Comparison of ENCODE assay signal across 18 cellular contexts in genomic region chr13:99806671-99807070, GRCh38.
"Had no signal": no experiment of that assay in that cellular context is flagged by ENCODE, and none has a peak within 500 bp of the region (broad histone marks: within the 10 kb centered on the region; RNA-seq: fewer than 3 reads in every experiment).

No MANE protein-coding gene starts in this region.

- H3K9me3 Mint-ChIP-seq: activated CD8-positive, alpha-beta T cell treated with anti-CD3 and anti-CD28 coated beads for 36 hours; activated T-helper 2 cell treated with anti-CD3 and anti-CD28 coated beads, Interferon-gamma antibody, Interleukin-2, Interleukin-4, amounts not matched to agents 10 μg/mL and 5 μg/mL and 100 μg/mL, durations not matched to agents 14 hours and 24 hours and 36 hours; memory B cell; naive B cell; neural crest cell had no signal

- ATAC-seq: activated CD8-positive, alpha-beta T cell treated with anti-CD3 and anti-CD28 coated beads for 36 hours; body of pancreas; stimulated activated naive CD8-positive, alpha-beta T cell treated with anti-CD3 and anti-CD28 coated beads, Interleukin-15, Interleukin-2, amounts not matched to agents 100 U/mL and 50 U/mL, for 24 hours had no signal

- H3K27ac Mint-ChIP-seq: activated CD8-positive, alpha-beta T cell treated with anti-CD3 and anti-CD28 coated beads for 36 hours; activated T-helper 2 cell treated with anti-CD3 and anti-CD28 coated beads, Interferon-gamma antibody, Interleukin-2, Interleukin-4, amounts not matched to agents 10 μg/mL and 5 μg/mL and 100 μg/mL, durations not matched to agents 14 hours and 24 hours and 36 hours; memory B cell; naive B cell had no signal

- DNase-seq: activated CD4-positive, alpha-beta T cell treated with anti-CD3 and anti-CD28 coated beads for 48 hours; activated CD4-positive, CD25-positive, alpha-beta regulatory T cell; activated CD8-positive, alpha-beta T cell treated with anti-CD3 and anti-CD28 coated beads for 36 hours; activated naive CD4-positive, alpha-beta T cell treated with Interleukin-2 at 50 U/mL for 16 hours; activated T-cell treated with anti-CD3 and anti-CD28 coated beads, Interleukin-2, amount 50 U/mL, for 1 hour; body of pancreas; erythroblast; naive B cell; stimulated activated CD4-positive, alpha-beta T cell treated with anti-CD3 and anti-CD28 coated beads, Interleukin-2, amount 100 ng/mL, for 24 hours; stimulated activated naive CD8-positive, alpha-beta T cell treated with anti-CD3 and anti-CD28 coated beads, Interleukin-15, Interleukin-2, amounts not matched to agents 100 U/mL and 50 U/mL, for 24 hours; substantia nigra; T-helper 9 cell had no signal

- H3K27me3 ChIP-seq: body of pancreas, right atrium auricular region, tibial nerve had no signal

- H3K9me3 ChIP-seq: body of pancreas, prostate gland, right atrium auricular region, tibial nerve had no signal

- H3K4me3 ChIP-seq: body of pancreas, prostate gland, right atrium auricular region, tibial nerve had no signal

- H3K36me3 ChIP-seq: prostate gland, right atrium auricular region, tibial nerve had no signal

- H3K27ac ChIP-seq: body of pancreas, prostate gland, right atrium auricular region, tibial nerve had no signal

- H3K27me3 Mint-ChIP-seq: activated CD8-positive, alpha-beta T cell treated with anti-CD3 and anti-CD28 coated beads for 36 hours; memory B cell; naive B cell had no signal

- H3K36me3 Mint-ChIP-seq: naive B cell had no signal

- H3K4me3 Mint-ChIP-seq: activated CD8-positive, alpha-beta T cell treated with anti-CD3 and anti-CD28 coated beads for 36 hours; memory B cell; naive B cell; neural crest cell had no signal

- H3K4me1 ChIP-seq: prostate gland, right atrium auricular region, tibial nerve had no signal
